ENCODE assay signal across 8 cellular contexts in genomic region chr14:45526715-45527549, GRCh38.
DNase-seq lines count a peak whose midpoint lies in the region; ATAC-seq, FAIRE-seq and TF ChIP-seq lines count a peak whose summit lies in the region.

No MANE protein-coding gene starts in this region.

- H3K9ac ChIP-seq in kidney (ENCODE audit: low read length in 2 of 2) = no peak overlapping the region

- no peak for FAIRE-seq in kidney (lab: Jason Lieb, UNC)

- H3K4me3 ChIP-seq in GM12875 (ENCODE audit: low read depth, low read length) (no peak overlapping the region), kidney (ENCODE audit: low read length in 2 of 2) (no peak overlapping the region)

- intact Hi-C loops in kidney (cut with DNase I) = no loop called here

- no peaks in the 10 kb centered on the region for H3K36me3 ChIP-seq in kidney (ENCODE audit: control insufficient read depth in 1 of 2, insufficient read depth in 2 of 2, low read length in 2 of 2)

- no peaks in the 10 kb centered on the region for H3K9me3 ChIP-seq in kidney (ENCODE audit: control insufficient read depth in 1 of 2, low read length in 2 of 2)

- DNase-seq in NCI-H1436 treated with DMSO at 0.1 percent for 48 hours (lab: John Stamatoyannopoulos, UW) = peak; percentile 1
- peak; percentile 14 for DNase-seq in UCSD-AML1 (lab: John Stamatoyannopoulos, UW; ENCODE audit: unreplicated experiment)
- no peak for DNase-seq in kidney
- DNase-seq in NOMO-1 treated with dmso at 0.1 percent for 144 hours (lab: John Stamatoyannopoulos, UW; ENCODE audit: unreplicated experiment) = no peak
- no peak for DNase-seq in NCI-H2227 treated with DMSO at 0.1 percent for 48 hours (lab: John Stamatoyannopoulos, UW)

- peak; percentile 77 for ATAC-seq in HG02840 (IDR thresholded peaks at IDR 0.05; ENCODE audit: low FRiP score, unreplicated experiment)
- ATAC-seq in HG03095 (IDR thresholded peaks at IDR 0.05; ENCODE audit: unreplicated experiment) = no peak

- H3K4me1 ChIP-seq in kidney (ENCODE audit: control insufficient read depth in 1 of 2, insufficient read depth in 1 of 2, low read depth in 1 of 2, low read length in 2 of 2) = no peaks in the 10 kb centered on the region

- no peak overlapping the region for H3K27ac ChIP-seq in kidney (ENCODE audit: low read depth in 2 of 2, low read length in 2 of 2)

- TF ChIP-seq CTCF in GM12875 (IDR thresholded peaks at IDR 0.05; ENCODE audit: borderline replicate concordance, insufficient read depth, low read depth, low read length) (peak; percentile 68), kidney (IDR thresholded peaks at IDR 0.05; ENCODE audit: borderline replicate concordance, extremely low read depth, insufficient read depth) (peak; percentile 51)

Comparison
In these comparisons a context has a peak if more than half of its experiments do, and no peak if none do; other contexts are left out.
1. DNase-seq: peak in NCI-H1436 treated with DMSO at 0.1 percent for 48 hours (single experiment) and UCSD-AML1 (single experiment); none in kidney (single experiment), NOMO-1 treated with dmso at 0.1 percent for 144 hours (single experiment) and NCI-H2227 treated with DMSO at 0.1 percent for 48 hours (single experiment).